10 cellular contexts compared by ENCODE assay signal in genomic region chr2:201132518-201132917, GRCh38. TPM values are rescaled to one million over a fixed set of nuclear protein-coding genes. Genes with fewer than 3 reads are reported as not detected.
DNase-seq lines count a peak whose midpoint lies in the region; ATAC-seq and TF ChIP-seq lines count a peak whose summit lies in the region.
"Had no signal": no experiment of that assay in that cellular context is flagged by ENCODE, and none has a peak within 500 bp of the region (broad histone marks: within the 10 kb centered on the region; RNA-seq: fewer than 3 reads in every experiment).

No MANE protein-coding gene starts in this region.

- H3K4me3 ChIP-seq in skeletal muscle tissue (ENCODE audit: low read length in 3 of 3) (no peak overlapping the region), sigmoid colon (no peak overlapping the region)

- TF ChIP-seq CTCF in sigmoid colon (IDR thresholded peaks at IDR 0.05), result no peak

- intact Hi-C loops in sigmoid colon (cut with DNase I), result no loop called here

- WGBS in sigmoid colon, 2 donors, result 39 to 40% methylated on average over 1 of the region's 1 CpG

- no peak overlapping the region for H3K9ac ChIP-seq in skeletal muscle tissue (ENCODE audit: low read depth in 1 of 3, low read length in 3 of 3)

- H3K36me3 Mint-ChIP-seq in activated naive CD4-positive, alpha-beta T cell treated with anti-CD3 and anti-CD28 coated beads, Interleukin-2, amount 50 U/mL, for 72 hours, result peaks cover 53 to 70% of the 10 kb centered on the region in 2 donors

- H3K27me3 ChIP-seq in skeletal muscle tissue (ENCODE audit: control insufficient read depth in 3 of 3, insufficient read depth in 3 of 3, low read length in 3 of 3) (no peaks in the 10 kb centered on the region), sigmoid colon (no peaks in the 10 kb centered on the region)

- H3K9me3 ChIP-seq in skeletal muscle tissue (ENCODE audit: control insufficient read depth in 3 of 3, low read length in 3 of 3) (no peaks in the 10 kb centered on the region), sigmoid colon (no peaks in the 10 kb centered on the region)

- H3K27ac ChIP-seq in skeletal muscle tissue (ENCODE audit: low read depth, low read length) (peak overlapping the region; percentile 26), sigmoid colon (peak overlapping the region in 2 of 4 donors; percentile 38 to 44)

- H3K27ac Mint-ChIP-seq in activated naive CD4-positive, alpha-beta T cell treated with anti-CD3 and anti-CD28 coated beads, Interleukin-2, amount 50 U/mL, for 72 hours, result peak overlapping the region; percentile 96

- ATAC-seq in HG02981 (IDR thresholded peaks at IDR 0.05; ENCODE audit: unreplicated experiment) (peak; percentile 32), HG02623 (IDR thresholded peaks at IDR 0.05; ENCODE audit: unreplicated experiment) (no peak)
- peak; percentile 32 to 34 for ATAC-seq in activated naive CD4-positive, alpha-beta T cell treated with anti-CD3 and anti-CD28 coated beads, Interleukin-2, amount 50 U/mL, for 72 hours

- H3K4me1 ChIP-seq in skeletal muscle tissue (ENCODE audit: control insufficient read depth in 3 of 3, insufficient read depth in 3 of 3, low read length in 3 of 3) (peaks cover 34 to 61% (median 54%) of the 10 kb centered on the region in 3 donors), sigmoid colon (peaks cover 0 to 46% (median 36%) of the 10 kb centered on the region in 4 donors)

- peak; percentile 37 for DNase-seq in NOMO-1 treated with DMSO at 0.1 percent for 48 hours (lab: John Stamatoyannopoulos, UW; ENCODE audit: unreplicated experiment)
- no peak for DNase-seq in NOMO-1 treated with dmso at 0.1 percent for 144 hours (lab: John Stamatoyannopoulos, UW; ENCODE audit: unreplicated experiment)
- DNase-seq in activated naive CD4-positive, alpha-beta T cell treated with anti-CD3 and anti-CD28 coated beads, Interleukin-2, amount 50 U/mL, for 72 hours (ENCODE audit: low spot score in 2 of 2), result no peak
- DNase-seq in sigmoid colon, result no peak
- no peak for DNase-seq in NCI-H2196 (lab: John Stamatoyannopoulos, UW; ENCODE audit: unreplicated experiment)
- DNase-seq: activated CD4-positive, alpha-beta T cell treated with anti-CD3 and anti-CD28 coated beads, Interleukin-2, amount 50 U/mL, for 4 hours; NCI-H1092 treated with DMSO at 0.1 percent for 48 hours had no signal

- TF ChIP-seq EP300 in sigmoid colon (IDR thresholded peaks at IDR 0.05), result no peak

- H3K36me3 ChIP-seq in skeletal muscle tissue (ENCODE audit: control insufficient read depth in 3 of 3, insufficient read depth in 3 of 3, low read length in 3 of 3) (peaks cover 25 to 37% (median 37%) of the 10 kb centered on the region in 3 donors), sigmoid colon (peaks cover 0 to 40% (median 28%) of the 10 kb centered on the region in 4 donors)

- no peak for TF ChIP-seq POLR2A in sigmoid colon (IDR thresholded peaks at IDR 0.05)

- no peaks in the 10 kb centered on the region for H3K9me3 Mint-ChIP-seq in activated naive CD4-positive, alpha-beta T cell treated with anti-CD3 and anti-CD28 coated beads, Interleukin-2, amount 50 U/mL, for 72 hours

RNA-seq across cellular contexts. Expression of gene CFLAR, which starts 16.6 kb away (rescaled TPM):
- total RNA-seq in activated naive CD4-positive, alpha-beta T cell treated with anti-CD3 and anti-CD28 coated beads, Interleukin-2, amount 50 U/mL, for 72 hours, result 100 to 1,000 TPM; 275 to 321 TPM
- total RNA-seq in skeletal muscle tissue (62.6 TPM), sigmoid colon (100 to 1,000 TPM; 113 to 243 (median 195) TPM)
- polyA plus RNA-seq in sigmoid colon, result 10 to 100 TPM; 32.4 to 92.6 (median 36.8) TPM

RNA-seq across cellular contexts. Expression of gene CASP10, which starts 50.4 kb away (rescaled TPM):
- 10 to 100 TPM; 23.5 to 25.1 TPM for total RNA-seq in activated naive CD4-positive, alpha-beta T cell treated with anti-CD3 and anti-CD28 coated beads, Interleukin-2, amount 50 U/mL, for 72 hours
- total RNA-seq in skeletal muscle tissue, result 16.2 TPM
- total RNA-seq in sigmoid colon, result 10 to 100 TPM in 1 of 4 donors, 1 to 10 TPM in 3; 3.9 to 18.3 (median 5.0) TPM
- 10 to 100 TPM; 11.4 to 26.9 (median 18.0) TPM for polyA plus RNA-seq in sigmoid colon
